ENCODE assay signal across 8 cellular contexts in the genomic region with DNA sequence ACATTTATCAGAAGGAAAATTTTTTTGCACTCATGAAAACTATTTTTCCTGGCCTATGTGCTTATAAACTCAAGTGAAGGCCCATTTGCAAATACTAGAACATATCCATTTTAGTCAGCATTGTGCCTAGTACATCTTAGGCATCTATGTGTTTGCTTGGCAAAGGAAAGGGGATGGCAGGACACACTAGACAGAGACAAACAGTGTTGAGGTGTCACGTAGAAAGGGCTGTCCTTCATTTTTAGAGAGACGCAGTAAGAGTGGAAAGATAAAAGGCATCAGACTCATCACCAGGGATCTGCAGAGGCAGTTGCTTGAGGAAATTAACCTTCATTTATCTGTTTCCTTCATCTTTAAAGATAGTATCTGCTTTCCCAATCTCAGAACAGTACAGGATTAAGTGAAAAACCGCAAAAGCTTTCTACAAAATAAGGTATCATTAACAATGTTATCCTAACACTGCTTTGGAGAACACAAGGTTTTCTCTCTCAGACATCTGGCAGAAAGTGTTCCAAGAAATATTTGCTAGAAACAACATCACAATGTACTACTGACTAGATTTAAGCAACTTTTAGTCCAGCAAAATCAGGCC. TPM values are rescaled to one million over a fixed set of nuclear protein-coding genes. Genes with fewer than 3 reads are reported as not detected.
DNase-seq lines count a peak whose midpoint lies in the region; ATAC-seq and TF ChIP-seq lines count a peak whose summit lies in the region.

No MANE protein-coding gene starts in this region.

- no peaks in the 10 kb centered on the region for H3K9me3 Mint-ChIP-seq in stimulated activated naive CD8-positive, alpha-beta T cell treated with anti-CD3 and anti-CD28 coated beads, Interleukin-15, Interleukin-2, amounts not matched to agents 100 ng/mL and 50 ng/mL, for 24 hours
- no peaks in the 10 kb centered on the region for H3K9me3 Mint-ChIP-seq in MCF 10A (ENCODE audit: unreplicated experiment)

- H3K36me3 ChIP-seq in mesodermal cell (ENCODE audit: control insufficient read depth, insufficient read depth, low read length): peaks cover 1% of the 10 kb centered on the region

- peaks cover 35% of the 10 kb centered on the region for H3K4me1 ChIP-seq in mesodermal cell (ENCODE audit: control insufficient read depth, insufficient read depth, low read length, poor library complexity, severe bottlenecking)

- peak overlapping the region; percentile 98 for H3K27ac Mint-ChIP-seq in stimulated activated naive CD8-positive, alpha-beta T cell treated with anti-CD3 and anti-CD28 coated beads, Interleukin-15, Interleukin-2, amounts not matched to agents 100 ng/mL and 50 ng/mL, for 24 hours
- peak overlapping the region; percentile 98 for H3K27ac Mint-ChIP-seq in MCF 10A (ENCODE audit: low read depth, unreplicated experiment)

- CTCF ChIA-PET in MCF 10A (lab: Yijun Ruan, JAX): no interaction called here

- no peak for TF ChIP-seq CTCF in MCF 10A (IDR thresholded peaks at IDR 0.05; ENCODE audit: unreplicated experiment)

- H3K4me1 Mint-ChIP-seq in stimulated activated naive CD8-positive, alpha-beta T cell treated with anti-CD3 and anti-CD28 coated beads, Interleukin-15, Interleukin-2, amounts not matched to agents 100 ng/mL and 50 ng/mL, for 24 hours (ENCODE audit: low read depth): peaks cover 66% of the 10 kb centered on the region
- H3K4me1 Mint-ChIP-seq in MCF 10A (ENCODE audit: insufficient read depth, unreplicated experiment): peaks cover 43% of the 10 kb centered on the region

- peaks cover 23% of the 10 kb centered on the region for H3K27me3 Mint-ChIP-seq in stimulated activated naive CD8-positive, alpha-beta T cell treated with anti-CD3 and anti-CD28 coated beads, Interleukin-15, Interleukin-2, amounts not matched to agents 100 ng/mL and 50 ng/mL, for 24 hours
- no peaks in the 10 kb centered on the region for H3K27me3 Mint-ChIP-seq in MCF 10A (ENCODE audit: insufficient read depth, unreplicated experiment)

- whole genome bisulfite sequencing in mesodermal cell (ENCODE audit: insufficient coverage in 2 of 2), 2 experiments: 25 to 44% methylated on average over 3 of the region's 3 CpGs

- DNase-seq in stimulated activated naive CD8-positive, alpha-beta T cell treated with anti-CD3 and anti-CD28 coated beads, Interleukin-15, Interleukin-2, amounts not matched to agents 100 U/mL and 50 U/mL, for 24 hours: no peak
- DNase-seq in MCF 10A (ENCODE audit: unreplicated experiment) (no peak), DMS79 treated with DMSO at 0.1 percent for 48 hours (lab: John Stamatoyannopoulos, UW) (no peak), SW480 (ENCODE audit: low spot score) (no peak), NCI-H2029 treated with DMSO at 0.1 percent for 48 hours (lab: John Stamatoyannopoulos, UW) (no peak)

- ATAC-seq in stimulated activated naive CD8-positive, alpha-beta T cell treated with anti-CD3 and anti-CD28 coated beads, Interleukin-15, Interleukin-2, amounts not matched to agents 100 U/mL and 50 U/mL, for 24 hours: no peak
- no peak for ATAC-seq in GM19395 (IDR thresholded peaks at IDR 0.05; ENCODE audit: unreplicated experiment)

- H3K27ac ChIP-seq in mesodermal cell (ENCODE audit: low read depth, low read length, severe bottlenecking): peak overlapping the region; percentile 68

- no TSS peak for BruUV-seq in MCF 10A (replicated peaks; lab: Mats Ljungman, UMichigan)

- POLR2A ChIA-PET in MCF 10A (lab: Yijun Ruan, JAX): interaction anchor here (0.7 to 10.2 kb wide), 8 partner anchors 9 to 1997 kb away, joined by 3 to 192 read pairs (median 10); partner anchors contain the start of genes GABARAPL1, MAGOHB and SMIM10L1

- intact Hi-C loops in MCF 10A (cut with micrococcal nuclease): loop anchor here (2.0 kb wide), 1 partner anchor 20 kb away; no protein-coding TSS in a partner anchor

- H3K36me3 Mint-ChIP-seq in stimulated activated naive CD8-positive, alpha-beta T cell treated with anti-CD3 and anti-CD28 coated beads, Interleukin-15, Interleukin-2, amounts not matched to agents 100 ng/mL and 50 ng/mL, for 24 hours (ENCODE audit: low read depth): peaks cover 50% of the 10 kb centered on the region
- peaks cover 44% of the 10 kb centered on the region for H3K36me3 Mint-ChIP-seq in MCF 10A (ENCODE audit: insufficient read depth, unreplicated experiment)

- H3K4me3 ChIP-seq in mesodermal cell (ENCODE audit: extremely low read depth, insufficient read depth, low read length, poor library complexity, severe bottlenecking): peak overlapping the region; percentile 99

- no peaks in the 10 kb centered on the region for H3K9me3 ChIP-seq in mesodermal cell (ENCODE audit: control insufficient read depth, low read length)

- peak overlapping the region; percentile 97 for H3K4me3 Mint-ChIP-seq in stimulated activated naive CD8-positive, alpha-beta T cell treated with anti-CD3 and anti-CD28 coated beads, Interleukin-15, Interleukin-2, amounts not matched to agents 100 ng/mL and 50 ng/mL, for 24 hours
- peak overlapping the region; percentile 99 for H3K4me3 Mint-ChIP-seq in MCF 10A (ENCODE audit: unreplicated experiment)

RNA-seq across cellular contexts. Expression of gene YBX3, which starts 2.1 kb away (rescaled TPM):
- 545 and 577 TPM in 2 replicates for total RNA-seq in MCF 10A (2022)
- 326 TPM for polyA plus RNA-seq in mesodermal cell (2013, experiment 1 of 2)
- 349 TPM for polyA plus RNA-seq in mesodermal cell (2013, experiment 2 of 2)

RNA-seq across cellular contexts. Expression of gene STYK1, which starts 47.2 kb away (rescaled TPM):
- total RNA-seq in MCF 10A (2022): 0.14 and 0.56 TPM in 2 replicates
- polyA plus RNA-seq in mesodermal cell (2013, experiment 1 of 2): not detected
- 0.15 TPM for polyA plus RNA-seq in mesodermal cell (2013, experiment 2 of 2)
